ENCODE assay signal across 9 cellular contexts in the genomic region with DNA sequence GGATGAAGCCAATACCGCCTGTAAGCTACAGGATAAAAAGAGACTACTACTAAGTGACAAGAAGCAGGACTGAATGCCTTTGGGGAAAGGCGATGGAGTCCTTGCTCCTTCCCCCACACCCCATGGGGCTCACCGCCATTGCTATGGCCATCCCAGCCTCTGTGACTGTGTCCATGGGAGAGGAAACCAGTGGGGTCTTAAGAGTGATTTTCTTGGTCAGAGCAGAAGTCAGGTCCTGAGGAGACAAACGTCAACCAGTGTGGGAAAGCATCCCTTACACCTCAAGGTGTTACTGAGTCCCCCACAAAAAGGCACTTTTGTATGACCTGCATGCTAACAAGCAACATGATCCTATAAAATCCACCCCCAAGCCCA. TPM values are rescaled to one million over a fixed set of nuclear protein-coding genes. Genes with fewer than 3 reads are reported as not detected.
DNase-seq lines count a peak whose midpoint lies in the region; ATAC-seq, FAIRE-seq and TF ChIP-seq lines count a peak whose summit lies in the region.
"Had no signal": no experiment of that assay in that cellular context is flagged by ENCODE, and none has a peak within 500 bp of the region (broad histone marks: within the 10 kb centered on the region; RNA-seq: fewer than 3 reads in every experiment).

No MANE protein-coding gene starts in this region.

- no peak for ATAC-seq in right lobe of liver
- no peak for ATAC-seq in GM21367 (IDR thresholded peaks at IDR 0.05; ENCODE audit: unreplicated experiment)

- peak overlapping the region; percentile 92 for H3K4me2 ChIP-seq in astrocyte (ENCODE audit: low read length)

- TF ChIP-seq POLR2A in right lobe of liver (IDR thresholded peaks at IDR 0.05): no peak
- TF ChIP-seq POLR2A in tibial nerve (IDR thresholded peaks at IDR 0.05): no peak

- H3K27ac Mint-ChIP-seq in activated naive CD4-positive, alpha-beta T cell treated with anti-CD3 and anti-CD28 coated beads, Interleukin-2, amount 50 U/mL, for 24 hours: peak overlapping the region; percentile 97
- peak overlapping the region; percentile 91 for H3K27ac Mint-ChIP-seq in astrocyte (ENCODE audit: unreplicated experiment)

- H3K27ac ChIP-seq in astrocyte (ENCODE audit: low read depth, low read length) (no peak overlapping the region), right lobe of liver (peak overlapping the region in 1 of 3 donors; percentile 82), tibial nerve (peak overlapping the region; percentile 90 to 99 (median 96))

- no peaks in the 10 kb centered on the region for H3K27me3 Mint-ChIP-seq in activated naive CD4-positive, alpha-beta T cell treated with anti-CD3 and anti-CD28 coated beads, Interleukin-2, amount 50 U/mL, for 24 hours
- no peaks in the 10 kb centered on the region for H3K27me3 Mint-ChIP-seq in astrocyte (ENCODE audit: low read depth, unreplicated experiment)

- no peak for FAIRE-seq in astrocyte (lab: Jason Lieb, UNC)

- H3K27me3 ChIP-seq in astrocyte (ENCODE audit: insufficient read depth, low read length) (no peaks in the 10 kb centered on the region), right lobe of liver (no peaks in the 10 kb centered on the region), tibial nerve (no peaks in the 10 kb centered on the region)

- H3K36me3 Mint-ChIP-seq in activated naive CD4-positive, alpha-beta T cell treated with anti-CD3 and anti-CD28 coated beads, Interleukin-2, amount 50 U/mL, for 24 hours: peaks cover 22% of the 10 kb centered on the region
- H3K36me3 Mint-ChIP-seq in astrocyte (ENCODE audit: low read depth, unreplicated experiment): peaks cover 31% of the 10 kb centered on the region

- H3K4me3 Mint-ChIP-seq in activated naive CD4-positive, alpha-beta T cell treated with anti-CD3 and anti-CD28 coated beads, Interleukin-2, amount 50 U/mL, for 24 hours: peak overlapping the region; percentile 98
- H3K4me3 Mint-ChIP-seq in astrocyte (ENCODE audit: unreplicated experiment): peak overlapping the region; percentile 90

- no peak overlapping the region for H2AFZ ChIP-seq in astrocyte (ENCODE audit: low read depth, low read length)

- H3K4me1 Mint-ChIP-seq in activated naive CD4-positive, alpha-beta T cell treated with anti-CD3 and anti-CD28 coated beads, Interleukin-2, amount 50 U/mL, for 24 hours: peaks cover 51% of the 10 kb centered on the region
- peaks cover 31% of the 10 kb centered on the region for H3K4me1 Mint-ChIP-seq in astrocyte (ENCODE audit: low read depth, unreplicated experiment)

- H4K20me1 ChIP-seq in astrocyte (ENCODE audit: insufficient read depth, low read length): peaks cover 56% of the 10 kb centered on the region

- H3K4me3 ChIP-seq in astrocyte (ENCODE audit: insufficient read depth, low read depth, low read length) (peak overlapping the region; percentile 72), right lobe of liver (peak overlapping the region in 2 of 3 donors; percentile 60 to 74), tibial nerve (peak overlapping the region; percentile 52 to 84 (median 74))

- H3K4me1 ChIP-seq in astrocyte (ENCODE audit: insufficient read depth, low read length): peaks cover 19% of the 10 kb centered on the region
- peaks cover 0 to 10% (median 4%) of the 10 kb centered on the region in 4 donors for H3K4me1 ChIP-seq in right lobe of liver
- H3K4me1 ChIP-seq in tibial nerve: peaks cover 0 to 53% (median 12%) of the 10 kb centered on the region in 4 donors

- no peak for TF ChIP-seq EP300 in tibial nerve (IDR thresholded peaks at IDR 0.05)

- 86% methylated on average over 3 of the region's 4 CpGs for WGBS in right lobe of liver (ENCODE audit: insufficient coverage, low coverage, low lambda C conversion rate, missing lambda C conversion rate)
- WGBS in tibial nerve, 2 donors: 79 to 80% methylated on average over 4 of the region's 4 CpGs

- H3K36me3 ChIP-seq in astrocyte (ENCODE audit: insufficient read depth, low read length) (peaks cover 59% of the 10 kb centered on the region), right lobe of liver (peaks cover 0 to 60% (median 21%) of the 10 kb centered on the region in 4 donors), tibial nerve (peaks cover 6 to 74% (median 18%) of the 10 kb centered on the region in 3 donors)

- H3K9me3 ChIP-seq in astrocyte (ENCODE audit: insufficient read depth, low read depth, low read length) (no peaks in the 10 kb centered on the region), right lobe of liver (no peaks in the 10 kb centered on the region), tibial nerve (no peaks in the 10 kb centered on the region)

- no peaks in the 10 kb centered on the region for H3K9me3 Mint-ChIP-seq in activated naive CD4-positive, alpha-beta T cell treated with anti-CD3 and anti-CD28 coated beads, Interleukin-2, amount 50 U/mL, for 24 hours
- peaks cover 2% of the 10 kb centered on the region for H3K9me3 Mint-ChIP-seq in astrocyte (ENCODE audit: unreplicated experiment)

- peak overlapping the region; percentile 91 for H3K9ac ChIP-seq in astrocyte (ENCODE audit: low read length)

- TF ChIP-seq CTCF in astrocyte (IDR thresholded peaks at IDR 0.05; ENCODE audit: insufficient read depth, low read depth, low read length): no peak
- TF ChIP-seq CTCF in right lobe of liver (IDR thresholded peaks at IDR 0.05): no peak
- no peak for TF ChIP-seq CTCF in tibial nerve (IDR thresholded peaks at IDR 0.05)

- peaks cover 59% of the 10 kb centered on the region for H3K79me2 ChIP-seq in astrocyte (ENCODE audit: insufficient read depth, low read length)

- no peak for DNase-seq in activated naive CD4-positive, alpha-beta T cell (lab: John Stamatoyannopoulos, UW)
- no peak for DNase-seq in astrocyte (ENCODE audit: low read depth)
- DNase-seq in right lobe of liver: peak in 1 of 3 donors; percentile 7
- no peak for DNase-seq in tibial nerve (ENCODE audit: low spot score in 2 of 2)
- no peak for DNase-seq in GM19238 (ENCODE audit: insufficient read length, low spot score)
- DNase-seq in effector CD8-positive, alpha-beta T cell (lab: John Stamatoyannopoulos, UW): no peak
- DNase-seq: effector CD4-positive, alpha-beta T cell had no signal

- intact Hi-C loops in right lobe of liver (cut with DNase I): no loop called here

RNA-seq across cellular contexts. Expression of a gene that starts 0.9 kb away (rescaled TPM):
- total RNA-seq in astrocyte (111 and 119 TPM in 2 replicates), right lobe of liver (10 to 100 TPM; 32.0 to 57.3 (median 39.0) TPM), tibial nerve (100 to 1,000 TPM; 108 to 156 (median 128) TPM)

RNA-seq across cellular contexts. Expression of a gene that starts 6.4 kb away (rescaled TPM):
- total RNA-seq in astrocyte: 75.4 and 84.8 TPM in 2 replicates
- 100 to 1,000 TPM in 1 of 6 experiments, 10 to 100 TPM in 5; 39.2 to 100 (median 44.8) TPM for total RNA-seq in right lobe of liver
- total RNA-seq in tibial nerve: 100 to 1,000 TPM; 116 to 122 (median 118) TPM

RNA-seq across cellular contexts. Expression of a gene that starts 9.9 kb away (rescaled TPM):
- total RNA-seq in astrocyte: 18.5 and 25.1 TPM in 2 replicates
- 10 to 100 TPM in 2 of 6 experiments, 1 to 10 TPM in 4; 7.5 to 17.0 (median 8.1) TPM for total RNA-seq in right lobe of liver
- 10 to 100 TPM; 35.7 to 48.6 (median 43.8) TPM for total RNA-seq in tibial nerve

RNA-seq across cellular contexts. Expression of a gene that starts 21.1 kb away (rescaled TPM):
- total RNA-seq in astrocyte (107 and 130 TPM in 2 replicates), right lobe of liver (10 to 100 TPM; 35.7 to 72.9 (median 65.4) TPM), tibial nerve (100 to 1,000 TPM in 3 of 4 donors, 10 to 100 TPM in 1; 95.3 to 138 (median 117) TPM)

RNA-seq across cellular contexts. Expression of a gene that starts 38.2 kb away (rescaled TPM):
- total RNA-seq in astrocyte (25.0 and 28.1 TPM in 2 replicates), right lobe of liver (10 to 100 TPM in 5 of 6 experiments, 1 to 10 TPM in 1; 7.7 to 19.2 (median 11.1) TPM), tibial nerve (10 to 100 TPM; 76.4 to 99.0 (median 88.8) TPM)
